15 cellular contexts compared by ENCODE assay signal in genomic region chr2:25649790-25650189, GRCh38. TPM values are rescaled to one million over a fixed set of nuclear protein-coding genes. Genes with fewer than 3 reads are reported as not detected.
DNase-seq lines count a peak whose midpoint lies in the region; ATAC-seq and TF ChIP-seq lines count a peak whose summit lies in the region.
"Had no signal": no experiment of that assay in that cellular context is flagged by ENCODE, and none has a peak within 500 bp of the region (broad histone marks: within the 10 kb centered on the region; RNA-seq: fewer than 3 reads in every experiment).

No MANE protein-coding gene starts in this region.

- TF ChIP-seq CTCF in right lobe of liver (IDR thresholded peaks at IDR 0.05) = no peak
- TF ChIP-seq CTCF in WTC11 (IDR thresholded peaks at IDR 0.05) = no peak

- no peaks in the 10 kb centered on the region for H3K36me3 ChIP-seq in right lobe of liver

- H3K4me1 ChIP-seq in right lobe of liver = no peaks in the 10 kb centered on the region
- H3K4me1 ChIP-seq: Caco-2 had no signal

- peak overlapping the region; percentile 92 for H3K27ac Mint-ChIP-seq in dendritic cell treated with granulocyte-macrophage colony-stimulating factor and Interleukin-4, amounts not matched to agents 40 ng/mL and 50 ng/mL, for 4 days
- H3K27ac Mint-ChIP-seq in stimulated activated effector memory CD8-positive, alpha-beta T cell treated with anti-CD3 and anti-CD28 coated beads, Interleukin-12 subunit alpha, Interleukin-12 subunit beta, amount 100 ng/mL, for 72 hours = peak overlapping the region; percentile 13
- H3K27ac Mint-ChIP-seq in stimulated activated naive CD8-positive, alpha-beta T cell treated with anti-CD3 and anti-CD28 coated beads, Interleukin-15, amount 100 ng/mL, for 72 hours = no peak overlapping the region
- no peak overlapping the region; the same call in 1 of the 2 replicates for H3K27ac Mint-ChIP-seq in WTC11
- H3K27ac Mint-ChIP-seq: CD8-positive, alpha-beta T cell; HFFc6 had no signal

- WGBS in right lobe of liver (ENCODE audit: insufficient coverage, low coverage, low lambda C conversion rate, missing lambda C conversion rate) = 73% methylated on average over 2 of the region's 4 CpGs

- POLR2A ChIA-PET in WTC11 (lab: Charles Lee) = no interaction called here

- no peaks in the 10 kb centered on the region for H3K36me3 Mint-ChIP-seq in dendritic cell treated with granulocyte-macrophage colony-stimulating factor and Interleukin-4, amounts not matched to agents 40 ng/mL and 50 ng/mL, for 4 days (ENCODE audit: low read depth)
- peaks cover 27% of the 10 kb centered on the region for H3K36me3 Mint-ChIP-seq in stimulated activated effector memory CD8-positive, alpha-beta T cell treated with anti-CD3 and anti-CD28 coated beads, Interleukin-12 subunit alpha, Interleukin-12 subunit beta, amount 100 ng/mL, for 72 hours
- H3K36me3 Mint-ChIP-seq in WTC11 = peaks cover 7% of the 10 kb centered on the region; the same call in 1 of the 2 replicates

- H3K4me3 ChIP-seq in right lobe of liver = no peak overlapping the region

- H3K9me3 ChIP-seq in right lobe of liver = no peaks in the 10 kb centered on the region
- H3K9me3 ChIP-seq: Caco-2 had no signal

- no peaks in the 10 kb centered on the region for H3K9me3 Mint-ChIP-seq in dendritic cell treated with granulocyte-macrophage colony-stimulating factor and Interleukin-4, amounts not matched to agents 40 ng/mL and 50 ng/mL, for 4 days
- H3K9me3 Mint-ChIP-seq in stimulated activated effector memory CD8-positive, alpha-beta T cell treated with anti-CD3 and anti-CD28 coated beads, Interleukin-12 subunit alpha, Interleukin-12 subunit beta, amount 100 ng/mL, for 72 hours = no peaks in the 10 kb centered on the region
- H3K9me3 Mint-ChIP-seq in stimulated activated naive CD8-positive, alpha-beta T cell treated with anti-CD3 and anti-CD28 coated beads, Interleukin-15, amount 100 ng/mL, for 72 hours = no peaks in the 10 kb centered on the region
- no peaks in the 10 kb centered on the region for H3K9me3 Mint-ChIP-seq in WTC11
- H3K9me3 Mint-ChIP-seq: CD8-positive, alpha-beta T cell; HFFc6 had no signal

- peaks cover 21% of the 10 kb centered on the region for H3K4me1 Mint-ChIP-seq in dendritic cell treated with granulocyte-macrophage colony-stimulating factor and Interleukin-4, amounts not matched to agents 40 ng/mL and 50 ng/mL, for 4 days (ENCODE audit: low read depth)
- H3K4me1 Mint-ChIP-seq in stimulated activated effector memory CD8-positive, alpha-beta T cell treated with anti-CD3 and anti-CD28 coated beads, Interleukin-12 subunit alpha, Interleukin-12 subunit beta, amount 100 ng/mL, for 72 hours = peaks cover 6% of the 10 kb centered on the region
- H3K4me1 Mint-ChIP-seq in stimulated activated naive CD8-positive, alpha-beta T cell treated with anti-CD3 and anti-CD28 coated beads, Interleukin-15, amount 100 ng/mL, for 72 hours = no peaks in the 10 kb centered on the region
- H3K4me1 Mint-ChIP-seq in WTC11 = no peaks in the 10 kb centered on the region

- H3K27me3 Mint-ChIP-seq in dendritic cell treated with granulocyte-macrophage colony-stimulating factor and Interleukin-4, amounts not matched to agents 40 ng/mL and 50 ng/mL, for 4 days = no peaks in the 10 kb centered on the region
- no peaks in the 10 kb centered on the region for H3K27me3 Mint-ChIP-seq in stimulated activated naive CD8-positive, alpha-beta T cell treated with anti-CD3 and anti-CD28 coated beads, Interleukin-15, amount 100 ng/mL, for 72 hours
- H3K27me3 Mint-ChIP-seq in WTC11 (ENCODE audit: low read depth) = no peaks in the 10 kb centered on the region

- H3K4me3 Mint-ChIP-seq in dendritic cell treated with granulocyte-macrophage colony-stimulating factor and Interleukin-4, amounts not matched to agents 40 ng/mL and 50 ng/mL, for 4 days = no peak overlapping the region
- H3K4me3 Mint-ChIP-seq in stimulated activated effector memory CD8-positive, alpha-beta T cell treated with anti-CD3 and anti-CD28 coated beads, Interleukin-12 subunit alpha, Interleukin-12 subunit beta, amount 100 ng/mL, for 72 hours = no peak overlapping the region
- H3K4me3 Mint-ChIP-seq in stimulated activated naive CD8-positive, alpha-beta T cell treated with anti-CD3 and anti-CD28 coated beads, Interleukin-15, amount 100 ng/mL, for 72 hours = no peak overlapping the region
- H3K4me3 Mint-ChIP-seq in WTC11 = no peak overlapping the region
- H3K4me3 Mint-ChIP-seq: CD8-positive, alpha-beta T cell; HFFc6 had no signal

- CTCF ChIA-PET in WTC11 (lab: Charles Lee) = no interaction called here

- intact Hi-C loops in dendritic cell treated with granulocyte-macrophage colony-stimulating factor and Interleukin-4, amounts not matched to agents 40 ng/mL and 50 ng/mL, for 4 days (cut with micrococcal nuclease) = no loop called here
- intact Hi-C loops in right lobe of liver (cut with DNase I) = no loop called here

- peak overlapping the region in 1 of 3 donors; percentile 23 for H3K27ac ChIP-seq in right lobe of liver

- peak; percentile 18 for DNase-seq in CD1c-positive myeloid dendritic cell (ENCODE audit: extremely low spot score)
- DNase-seq in right lobe of liver = no peak
- DNase-seq in stimulated activated effector memory CD8-positive, alpha-beta T cell treated with anti-CD3 and anti-CD28 coated beads, Interleukin-12 subunit alpha, Interleukin-12 subunit beta, amount 100 ng/mL, for 72 hours (ENCODE audit: low spot score in 2 of 2) = no peak
- no peak for DNase-seq in amniotic stem cell (lab: John Stamatoyannopoulos, UW)
- DNase-seq in Kasumi-1 (lab: John Stamatoyannopoulos, UW) = no peak
- DNase-seq in stimulated activated naive CD8-positive, alpha-beta T cell treated with anti-CD3 and anti-CD28 coated beads, Interleukin-15, amount 100 ng/mL, for 72 hours = no peak
- DNase-seq in WTC11 (ENCODE audit: low spot score) = no peak
- DNase-seq: ACHN; Caco-2; CD8-positive, alpha-beta T cell; DND-41; GDM1; HCEC 1CT; HFFc6 had no signal

- peak in 3 of 4 donors; percentile 38 to 58 (median 43) for ATAC-seq in right lobe of liver
- ATAC-seq in stimulated activated effector memory CD8-positive, alpha-beta T cell treated with anti-CD3 and anti-CD28 coated beads, Interleukin-12 subunit alpha, Interleukin-12 subunit beta, amount 100 ng/mL, for 72 hours = no peak
- ATAC-seq in stimulated activated naive CD8-positive, alpha-beta T cell treated with anti-CD3 and anti-CD28 coated beads, Interleukin-15, amount 100 ng/mL, for 72 hours = no peak
- no peak for ATAC-seq in WTC11
- ATAC-seq: CD8-positive, alpha-beta T cell had no signal

- TF ChIP-seq POLR2A in right lobe of liver (IDR thresholded peaks at IDR 0.05) = no peak

- H3K27me3 ChIP-seq in right lobe of liver = no peaks in the 10 kb centered on the region

TF ChIP-seq in WTC11, 78 proteins besides CTCF, POLR2A, EP300 and RAD21 (continues in another document):
- TF ChIP-seq TCF7 (CRISPR knock-in tag; IDR thresholded peaks at IDR 0.05; ENCODE audit: low read depth) = no peak
- no peak for TF ChIP-seq ATF2 (CRISPR knock-in tag; IDR thresholded peaks at IDR 0.05; ENCODE audit: borderline replicate concordance, low read depth)
- no peak for TF ChIP-seq ZNF423 (CRISPR knock-in tag; IDR thresholded peaks at IDR 0.05)
- TF ChIP-seq PREB (CRISPR knock-in tag; IDR thresholded peaks at IDR 0.05; ENCODE audit: borderline replicate concordance) = no peak
- no peak for TF ChIP-seq PRDM15 (CRISPR knock-in tag; IDR thresholded peaks at IDR 0.05)
- TF ChIP-seq ESRRA (CRISPR knock-in tag; IDR thresholded peaks at IDR 0.05; ENCODE audit: borderline replicate concordance) = no peak

RNA-seq across cellular contexts. Expression of gene DTNB, which starts 23.6 kb away (rescaled TPM):
- total RNA-seq in right lobe of liver = 10 to 100 TPM in 1 of 6 experiments, 1 to 10 TPM in 5; 7.0 to 10.3 (median 8.8) TPM
- 39.9 to 46.3 TPM (median 44.5 TPM) in 3 replicates for total RNA-seq in WTC11 (2021)

Comparison
In these comparisons a context has a peak if more than half of its experiments do, and no peak if none do; other contexts are left out.
1. H3K27ac Mint-ChIP-seq: peak in dendritic cell treated with granulocyte-macrophage colony-stimulating factor and Interleukin-4, amounts not matched to agents 40 ng/mL and 50 ng/mL, for 4 days (single experiment) and stimulated activated effector memory CD8-positive, alpha-beta T cell treated with anti-CD3 and anti-CD28 coated beads, Interleukin-12 subunit alpha, Interleukin-12 subunit beta, amount 100 ng/mL, for 72 hours (single experiment); none in stimulated activated naive CD8-positive, alpha-beta T cell treated with anti-CD3 and anti-CD28 coated beads, Interleukin-15, amount 100 ng/mL, for 72 hours (0 of 2) and WTC11 (single experiment).
2. ATAC-seq: peak in right lobe of liver (3 of 4); none in stimulated activated effector memory CD8-positive, alpha-beta T cell treated with anti-CD3 and anti-CD28 coated beads, Interleukin-12 subunit alpha, Interleukin-12 subunit beta, amount 100 ng/mL, for 72 hours (single experiment), stimulated activated naive CD8-positive, alpha-beta T cell treated with anti-CD3 and anti-CD28 coated beads, Interleukin-15, amount 100 ng/mL, for 72 hours (single experiment) and WTC11 (single experiment).